ENCODE assay signal across 9 cellular contexts in genomic region chr17:13030459-13031305, GRCh38. TPM values are rescaled to one million over a fixed set of nuclear protein-coding genes. Genes with fewer than 3 reads are reported as not detected.
DNase-seq lines count a peak whose midpoint lies in the region; ATAC-seq, FAIRE-seq and TF ChIP-seq lines count a peak whose summit lies in the region.
"Had no signal": no experiment of that assay in that cellular context is flagged by ENCODE, and none has a peak within 500 bp of the region (broad histone marks: within the 10 kb centered on the region; RNA-seq: fewer than 3 reads in every experiment).

No MANE protein-coding gene starts in this region.

- H3K36me3 ChIP-seq in brain microvascular endothelial cell (replicated peaks) = no peaks in the 10 kb centered on the region

- peak; percentile 78 for ATAC-seq in SK-N-SH treated with all-trans-retinoic acid at 6 μM for 48 hours
- ATAC-seq in GM21381 (IDR thresholded peaks at IDR 0.05; ENCODE audit: unreplicated experiment) = no peak

- FAIRE-seq in islet of Langerhans (lab: Jason Lieb, UNC) = peak; percentile 91
- FAIRE-seq: colon had no signal

- H3K27me3 ChIP-seq in brain microvascular endothelial cell (replicated peaks) = no peaks in the 10 kb centered on the region

- no peak overlapping the region for H3K27ac ChIP-seq in brain microvascular endothelial cell

- peak; percentile 73 for TF ChIP-seq CTCF in brain microvascular endothelial cell (IDR thresholded peaks at IDR 0.05; ENCODE audit: low read depth, low read length, missing control alignments)

- peak; percentile 4 to 59 (median 6) for DNase-seq in NCI-H1417 (lab: John Stamatoyannopoulos, UW)
- DNase-seq in NCI-H1417 treated with DMSO at 0.1 percent for 48 hours (lab: John Stamatoyannopoulos, UW) = no peak
- peak; percentile 48 for DNase-seq in HT-29 (ENCODE audit: low spot score)
- peak; percentile 47 for DNase-seq in brain microvascular endothelial cell
- peak; percentile 12 for DNase-seq in stimulated activated CD4-positive, alpha-beta T cell treated with anti-CD3 and anti-CD28 coated beads, Interleukin-4, amount 100 ng/mL, for 1 hour

- H3K4me3 ChIP-seq in brain microvascular endothelial cell (ENCODE audit: low read depth, low read length) = no peak overlapping the region

- in situ Hi-C loops in brain microvascular endothelial cell (cut with HindIII; ENCODE audit: low pct_ligation_motif_present, low sequenced_read_pairs) = no loop called here

TF ChIP-seq in SK-N-SH treated with all-trans-retinoic acid at 6 μM for 48 hours, 23 proteins besides CTCF, POLR2A, EP300 and RAD21:
- TF ChIP-seq CSDC2 (CRISPR knock-in tag; IDR thresholded peaks at IDR 0.05) = no peak

RNA-seq across cellular contexts. Expression of gene ELAC2, which starts 12.9 kb away (rescaled TPM):
- 138 and 147 TPM in 2 replicates for total RNA-seq in HT-29 (2014; rRNA removed; shearing (Covaris generic))
